23 cellular contexts compared by ENCODE assay signal in genomic region chr15:65970937-65971740, GRCh38.
A peak's percentile ranks its signal among the peaks of the same experiment; 100 is the strongest.
DNase-seq lines count a peak whose midpoint lies in the region; ATAC-seq and TF ChIP-seq lines count a peak whose summit lies in the region.
"Had no signal": no experiment of that assay in that cellular context is flagged by ENCODE, and none has a peak within 500 bp of the region (broad histone marks: within the 10 kb centered on the region; RNA-seq: fewer than 3 reads in every experiment).

No MANE protein-coding gene starts in this region.

- dilution Hi-C loops in IMR-90 (cut with HindIII; ENCODE audit: low sequenced_read_pairs, unreplicated experiment) = no loop called here

- no peak for ATAC-seq in IMR-90 (ENCODE audit: low read depth)
- ATAC-seq: activated CD8-positive, alpha-beta T cell treated with anti-CD3 and anti-CD28 coated beads, Interleukin-2, amount 10 ng/mL, durations not matched to agents 7 days and 5 days had no signal

- no peak overlapping the region for H3K9ac ChIP-seq in IMR-90 (ENCODE audit: low read depth, low read length)

- WGBS in IMR-90 (ENCODE audit: extremely low coverage in 2 of 2, insufficient read length in 1 of 2), 2 experiments = 50% methylated on average over 1 of the region's 8 CpGs; no CpG with 5 or more reads in 1 of the 2 experiments

- no TSS peak for BruUV-seq in IMR-90 (replicated peaks; lab: Mats Ljungman, UMichigan)

- no peak overlapping the region for H2BK5ac ChIP-seq in IMR-90 (ENCODE audit: low read depth, low read length, poor library complexity, severe bottlenecking)

- DNase-seq in DMS79 treated with DMSO at 0.1 percent for 48 hours (lab: John Stamatoyannopoulos, UW) (peak; percentile 9), DMS79 (lab: John Stamatoyannopoulos, UW) (no peak), IMR-90 (peak; percentile 2), RPMI8226 (peak; percentile 67), glutamatergic neuron (no peak), amygdala (lab: John Stamatoyannopoulos, UW) (no peak), retina (no peak)
- no peak for DNase-seq in activated CD4-positive, alpha-beta T cell treated with anti-CD3 and anti-CD28 coated beads for 4 hours
- DNase-seq: 8988T; activated CD4-positive, CD25-positive, alpha-beta regulatory T cell; activated CD8-positive, alpha-beta T cell treated with anti-CD3 and anti-CD28 coated beads, Interleukin-2, amount 10 ng/mL, durations not matched to agents 7 days and 5 days; activated gamma-delta T cell treated with Interleukin-2 at 50 U/mL for 16 hours; brain microvascular endothelial cell; endodermal cell; HCEC 1CT; NCI-H187; NCI-H446 treated with DMSO at 0.1 percent for 48 hours; nucleus accumbens; stimulated activated CD4-positive, alpha-beta T cell treated with anti-CD3 and anti-CD28 coated beads, Interleukin-2, amount 100 ng/mL, for 48 hours; tibial artery had no signal

- H3K27ac ChIP-seq in IMR-90 (ENCODE audit: insufficient read depth, low read length) = no peak overlapping the region
- H3K27ac ChIP-seq: brain microvascular endothelial cell, coronary artery, tibial artery had no signal

- no peak overlapping the region for H2AK9ac ChIP-seq in IMR-90 (replicated peaks; ENCODE audit: low read depth, low read length, poor library complexity)

- H3K36me3 Mint-ChIP-seq in glutamatergic neuron (ENCODE audit: unreplicated experiment) = no peaks in the 10 kb centered on the region

- H2BK15ac ChIP-seq in IMR-90 (ENCODE audit: low read depth, low read length) = no peak overlapping the region

- H3K4me3 Mint-ChIP-seq in glutamatergic neuron (ENCODE audit: unreplicated experiment) = no peak overlapping the region
- H3K4me3 Mint-ChIP-seq: activated CD8-positive, alpha-beta T cell treated with anti-CD3 and anti-CD28 coated beads, Interleukin-2, amount 10 ng/mL, durations not matched to agents 7 days and 5 days; endodermal cell; stimulated activated naive CD8-positive, alpha-beta T cell treated with anti-CD3 and anti-CD28 coated beads, Interleukin-15, Interleukin-2, amounts not matched to agents 100 ng/mL and 50 ng/mL, for 24 hours had no signal

- H3K9me3 Mint-ChIP-seq in glutamatergic neuron (ENCODE audit: unreplicated experiment) = peaks cover 2% of the 10 kb centered on the region
- H3K9me3 Mint-ChIP-seq: endodermal cell; stimulated activated naive CD8-positive, alpha-beta T cell treated with anti-CD3 and anti-CD28 coated beads, Interleukin-15, Interleukin-2, amounts not matched to agents 100 ng/mL and 50 ng/mL, for 24 hours had no signal

- no peak overlapping the region for H2BK120ac ChIP-seq in IMR-90 (ENCODE audit: low read depth, low read length)

- H3K27me3 Mint-ChIP-seq in glutamatergic neuron (ENCODE audit: unreplicated experiment) = peaks cover 5% of the 10 kb centered on the region

- peak overlapping the region; percentile 63 for H3K27ac Mint-ChIP-seq in glutamatergic neuron (ENCODE audit: unreplicated experiment)
- H3K27ac Mint-ChIP-seq: activated CD8-positive, alpha-beta T cell treated with anti-CD3 and anti-CD28 coated beads, Interleukin-2, amount 10 ng/mL, durations not matched to agents 7 days and 5 days; endodermal cell; stimulated activated naive CD8-positive, alpha-beta T cell treated with anti-CD3 and anti-CD28 coated beads, Interleukin-15, Interleukin-2, amounts not matched to agents 100 ng/mL and 50 ng/mL, for 24 hours had no signal

- no peaks in the 10 kb centered on the region for H3K79me1 ChIP-seq in IMR-90 (ENCODE audit: low read depth in 1 of 2, low read length in 2 of 2)

- H3K56ac ChIP-seq in IMR-90 (ENCODE audit: extremely low read depth, insufficient read depth, low read length) = no peak overlapping the region

- no peak overlapping the region for H3K4ac ChIP-seq in IMR-90 (ENCODE audit: low read depth, low read length)

- no peaks in the 10 kb centered on the region for H3K36me3 ChIP-seq in IMR-90 (ENCODE audit: control insufficient read depth, insufficient read depth, low read length)
- H3K36me3 ChIP-seq: brain microvascular endothelial cell, tibial artery had no signal

- H3K14ac ChIP-seq in IMR-90 (replicated peaks; ENCODE audit: low read depth, low read length) = no peak overlapping the region

- H3K4me1 ChIP-seq in IMR-90 (ENCODE audit: control insufficient read depth, insufficient read depth, low read length) = no peaks in the 10 kb centered on the region
- H3K4me1 ChIP-seq: tibial artery had no signal

- H3K18ac ChIP-seq in IMR-90 (ENCODE audit: low read depth, low read length) = no peak overlapping the region

- no peak overlapping the region for H2AK5ac ChIP-seq in IMR-90 (ENCODE audit: low read depth, low read length)

- no peak overlapping the region for H3K4me3 ChIP-seq in IMR-90 (ENCODE audit: insufficient read depth, low read depth, low read length)
- H3K4me3 ChIP-seq: coronary artery, lung, tibial artery had no signal

- H3K9me3 ChIP-seq in IMR-90 (ENCODE audit: control insufficient read depth, insufficient read depth, low read length) = no peaks in the 10 kb centered on the region
- H3K9me3 ChIP-seq: tibial artery had no signal

- POLR2A ChIA-PET in IMR-90 (lab: Charles Lee; ENCODE audit: unreplicated experiment) = no interaction called here

- TF ChIP-seq RAD21 in IMR-90 (IDR thresholded peaks at IDR 0.05; ENCODE audit: low read length) = no peak

- intact Hi-C loops in IMR-90 (cut with micrococcal nuclease) = no loop called here

- no peak overlapping the region for H2BK20ac ChIP-seq in IMR-90 (ENCODE audit: low read depth, low read length)

- TF ChIP-seq POLR2A in IMR-90 (IDR thresholded peaks at IDR 0.05; ENCODE audit: low read depth, low read length) = no peak

- H3K4me1 Mint-ChIP-seq in glutamatergic neuron (ENCODE audit: low read depth, unreplicated experiment) = peaks cover 9% of the 10 kb centered on the region
- H3K4me1 Mint-ChIP-seq: endodermal cell had no signal

- no peak overlapping the region for H4K5ac ChIP-seq in IMR-90 (ENCODE audit: low read depth, low read length)

- no peak overlapping the region for H4K8ac ChIP-seq in IMR-90 (ENCODE audit: low read depth in 2 of 2, low read length in 2 of 2)

- in situ Hi-C loops in IMR-90 (cut with MboI; ENCODE audit: low sequenced_read_pairs) = no loop called here

- TF ChIP-seq CTCF in IMR-90 (conservative IDR thresholded peaks at IDR 0.05; ENCODE audit: low read depth, low read length) (no peak), glutamatergic neuron (IDR thresholded peaks at IDR 0.05; ENCODE audit: partially characterized antibody, unreplicated experiment) (no peak)

- no peak overlapping the region for H2AFZ ChIP-seq in IMR-90 (replicated peaks; ENCODE audit: low read length, poor library complexity)

- peaks cover 47% of the 10 kb centered on the region for H3K27me3 ChIP-seq in IMR-90 (ENCODE audit: control insufficient read depth, insufficient read depth, low read length)

- no peaks in the 10 kb centered on the region; the same call in 1 of the 2 replicates for H4K20me1 ChIP-seq in IMR-90 (ENCODE audit: insufficient read depth, low read length)

- CTCF ChIA-PET in IMR-90 (lab: Yijun Ruan, JAX) = no interaction called here

- no peaks in the 10 kb centered on the region for H3K9me1 ChIP-seq in IMR-90 (ENCODE audit: insufficient read depth, low read length)

- no peak overlapping the region for H3K4me2 ChIP-seq in IMR-90 (ENCODE audit: low read depth, low read length)

- no peak overlapping the region for H4K91ac ChIP-seq in IMR-90 (ENCODE audit: insufficient read depth, low read depth, low read length)

- H3K23ac ChIP-seq in IMR-90 (ENCODE audit: low read depth, low read length) = no peak overlapping the region

TF ChIP-seq in IMR-90, 13 proteins besides CTCF, POLR2A, EP300 and RAD21:
- TF ChIP-seq MXI1 (IDR thresholded peaks at IDR 0.05; ENCODE audit: borderline replicate concordance, low read depth, low read length) (no peak), NFE2L2 (IDR thresholded peaks at IDR 0.05; ENCODE audit: low read depth, low read length) (no peak), RCOR1 (IDR thresholded peaks at IDR 0.05; ENCODE audit: insufficient replicate concordance, low read length) (no peak), CEBPB (IDR thresholded peaks at IDR 0.05; ENCODE audit: low read depth, low read length) (no peak), CHD1 (IDR thresholded peaks at IDR 0.05; ENCODE audit: low read depth, low read length) (no peak), MAZ (IDR thresholded peaks at IDR 0.05; ENCODE audit: borderline replicate concordance, low read depth, low read length) (no peak), FOS (IDR thresholded peaks at IDR 0.05; ENCODE audit: low read depth, low read length) (no peak), ELK1 (IDR thresholded peaks at IDR 0.05; ENCODE audit: borderline replicate concordance, low read depth, low read length) (no peak)

Comparison
In these comparisons a context has a peak if more than half of its experiments do, and no peak if none do; other contexts are left out.
1. DNase-seq: peak in DMS79 treated with DMSO at 0.1 percent for 48 hours (single experiment), IMR-90 (single experiment) and RPMI8226 (single experiment); none in DMS79 (single experiment), glutamatergic neuron (single experiment), amygdala (0 of 56), activated CD4-positive, alpha-beta T cell treated with anti-CD3 and anti-CD28 coated beads for 4 hours (0 of 2) and retina (single experiment).